1 cellular context compared by ENCODE assay signal in the genomic region with DNA sequence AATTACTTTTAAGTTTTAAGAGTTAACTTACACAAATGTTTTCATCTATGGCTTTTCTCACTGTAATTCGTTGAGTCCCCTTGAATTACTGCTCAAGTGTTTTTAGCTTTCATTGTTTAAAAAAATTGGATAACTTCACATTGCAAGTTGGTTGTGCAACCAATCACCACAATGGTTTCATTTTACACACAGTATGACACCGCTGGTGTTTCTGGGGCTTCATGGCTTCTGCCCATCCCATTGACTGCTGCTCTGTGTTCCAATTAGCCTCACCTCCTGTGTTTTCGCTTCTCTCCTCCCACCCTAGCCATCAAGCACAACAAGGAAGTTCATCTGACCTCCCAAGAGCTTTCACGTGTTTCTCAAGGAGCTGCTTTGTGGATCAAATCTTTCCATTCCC.
TF ChIP-seq lines count a peak whose summit lies in the region.

No MANE protein-coding gene starts in this region.

TF ChIP-seq in SK-N-SH, 30 proteins besides CTCF, POLR2A, EP300 and RAD21 (continued from another document):
- TF ChIP-seq, protein P1, sequence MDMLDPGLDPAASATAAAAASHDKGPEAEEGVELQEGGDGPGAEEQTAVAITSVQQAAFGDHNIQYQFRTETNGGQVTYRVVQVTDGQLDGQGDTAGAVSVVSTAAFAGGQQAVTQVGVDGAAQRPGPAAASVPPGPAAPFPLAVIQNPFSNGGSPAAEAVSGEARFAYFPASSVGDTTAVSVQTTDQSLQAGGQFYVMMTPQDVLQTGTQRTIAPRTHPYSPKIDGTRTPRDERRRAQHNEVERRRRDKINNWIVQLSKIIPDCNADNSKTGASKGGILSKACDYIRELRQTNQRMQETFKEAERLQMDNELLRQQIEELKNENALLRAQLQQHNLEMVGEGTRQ (IDR thresholded peaks at IDR 0.05; ENCODE audit: borderline replicate concordance, low read depth, low read length): no peak
